ENCODE assay signal across 7 cellular contexts in genomic region chr13:41457589-41458186, GRCh38. TPM values are rescaled to one million over a fixed set of nuclear protein-coding genes. Genes with fewer than 3 reads are reported as not detected.
DNase-seq lines count a peak whose midpoint lies in the region; ATAC-seq and TF ChIP-seq lines count a peak whose summit lies in the region.

No MANE protein-coding gene starts in this region.

- 1% methylated on average over 44 to 56 of the region's 56 CpGs for WGBS in esophagus, 2 donors

- H3K4me3 Mint-ChIP-seq in neural progenitor cell, result peak overlapping the region; percentile 84

- H3F3A ChIP-seq in neural progenitor cell (ENCODE audit: low read depth), result peaks cover 8% of the 10 kb centered on the region

- peaks cover 13% of the 10 kb centered on the region for H3K4me1 Mint-ChIP-seq in neural progenitor cell

- TF ChIP-seq CTCF in neural progenitor cell (IDR thresholded peaks at IDR 0.05), result no peak

- H3K4me2 ChIP-seq in neural progenitor cell, result peak overlapping the region; percentile 90

- no peaks in the 10 kb centered on the region for H3K79me2 ChIP-seq in neural progenitor cell (ENCODE audit: low read depth)

- H3K27me3 ChIP-seq in esophagus (ENCODE audit: control insufficient read depth in 1 of 2, insufficient read depth in 2 of 2, low read length in 2 of 2) (no peaks in the 10 kb centered on the region), neural progenitor cell (peaks cover 100% of the 10 kb centered on the region)

- peak; percentile 41 to 45 for DNase-seq in activated CD4-positive, alpha-beta T cell treated with anti-CD3 and anti-CD28 coated beads, Interleukin-2, amount 50 U/mL, for 48 hours
- DNase-seq in neural progenitor cell (ENCODE audit: low spot score) (no peak), NCI-H187 (lab: John Stamatoyannopoulos, UW) (no peak), NCI-H187 treated with DMSO at 0.1 percent for 48 hours (lab: John Stamatoyannopoulos, UW) (no peak)

- H3K9me3 ChIP-seq in esophagus (ENCODE audit: control insufficient read depth in 2 of 2, insufficient read depth in 1 of 2, low read depth in 1 of 2, low read length in 1 of 2) (no peaks in the 10 kb centered on the region), neural progenitor cell (ENCODE audit: low read depth) (no peaks in the 10 kb centered on the region)

- peaks cover 6% of the 10 kb centered on the region for H3K9me3 Mint-ChIP-seq in neural progenitor cell

- H3K27me3 Mint-ChIP-seq in neural progenitor cell (ENCODE audit: insufficient read depth, low read depth), result peaks cover 30% of the 10 kb centered on the region

- ATAC-seq in GM19328 (IDR thresholded peaks at IDR 0.05; ENCODE audit: unreplicated experiment) (peak; percentile 24), HG03159 (IDR thresholded peaks at IDR 0.05; ENCODE audit: unreplicated experiment) (peak; percentile 27)

- H3K4me1 ChIP-seq in esophagus (ENCODE audit: control insufficient read depth in 2 of 2, insufficient read depth in 2 of 2, low read length in 1 of 2) (peaks cover 8 to 9% of the 10 kb centered on the region in 2 donors), neural progenitor cell (no peaks in the 10 kb centered on the region)

- H3K36me3 Mint-ChIP-seq in neural progenitor cell, result peaks cover 1% of the 10 kb centered on the region

- peak overlapping the region; percentile 20 to 63 for H3K27ac ChIP-seq in esophagus (ENCODE audit: low read depth in 2 of 2, low read length in 1 of 2)
- no peak overlapping the region for H3K27ac ChIP-seq in neural progenitor cell

- no peaks in the 10 kb centered on the region for H4K20me1 ChIP-seq in neural progenitor cell (ENCODE audit: low read depth)

- peak overlapping the region; percentile 92 for H2AFZ ChIP-seq in neural progenitor cell (replicated peaks)

- H3K4me3 ChIP-seq in esophagus (ENCODE audit: low read depth in 1 of 2, low read length in 2 of 2), result peak overlapping the region; percentile 60 to 61
- peak overlapping the region; percentile 63 for H3K4me3 ChIP-seq in neural progenitor cell

- no peak overlapping the region for H3K9ac ChIP-seq in neural progenitor cell

- H3K27ac Mint-ChIP-seq in neural progenitor cell, result no peak overlapping the region

- H3K36me3 ChIP-seq in esophagus (ENCODE audit: control insufficient read depth in 2 of 2, insufficient read depth in 2 of 2, low read length in 1 of 2), result no peaks in the 10 kb centered on the region
- no peaks in the 10 kb centered on the region for H3K36me3 ChIP-seq in neural progenitor cell

RNA-seq across cellular contexts. Expression of gene RGCC, which starts 0.3 kb away (rescaled TPM):
- polyA plus RNA-seq in esophagus, result 1 to 10 TPM; 7.9 to 8.0 TPM
- total RNA-seq in neural progenitor cell (ENCODE audit: low replicate concordance), result not detected in 2 replicates

Comparison
In these comparisons a context has a peak if more than half of its experiments do, and no peak if none do; other contexts are left out.
1. DNase-seq: peak in activated CD4-positive, alpha-beta T cell treated with anti-CD3 and anti-CD28 coated beads, Interleukin-2, amount 50 U/mL, for 48 hours (2 of 2); none in neural progenitor cell (single experiment), NCI-H187 (0 of 2) and NCI-H187 treated with DMSO at 0.1 percent for 48 hours (single experiment).